In genomic region chr20:22410556-22411130, GRCh38 we compare ENCODE assay signal across 2 cellular contexts.
TF ChIP-seq lines count a peak whose summit lies in the region.

No MANE protein-coding gene starts in this region.

TF ChIP-seq in A549, 52 proteins besides CTCF, POLR2A, EP300 and RAD21 (continued from another document):
- TF ChIP-seq CEBPB (IDR thresholded peaks at IDR 0.05) (no peak), TFCP2L1 (CRISPR knock-in tag; IDR thresholded peaks at IDR 0.05) (no peak)

TF ChIP-seq in HepG2, 621 proteins besides CTCF, POLR2A, EP300 and RAD21:
- TF ChIP-seq HOMEZ (CRISPR knock-in tag; IDR thresholded peaks at IDR 0.05; ENCODE audit: low read depth) (peak; percentile 8; the same call in 1 of the 2 replicates), TCF7 (IDR thresholded peaks at IDR 0.05; ENCODE audit: low read depth) (0 out of 2 replicates have a peak, but pooled peaks have one; percentile 19), CENPX (CRISPR knock-in tag; IDR thresholded peaks at IDR 0.05) (no peak), ZBTB3 (CRISPR knock-in tag; IDR thresholded peaks at IDR 0.05; ENCODE audit: borderline replicate concordance, low read depth) (no peak), SOX13 (IDR thresholded peaks at IDR 0.05) (no peak), SOX13 (CRISPR knock-in tag; conservative IDR thresholded peaks at IDR 0.05 in 1 of 2, IDR thresholded peaks at IDR 0.05 in 1 of 2) (peak in 1 of 2 experiments; percentile 22; a peak in 2 of 4 replicates), MYPOP (CRISPR knock-in tag; IDR thresholded peaks at IDR 0.05) (no peak), ZNF7 (CRISPR knock-in tag; IDR thresholded peaks at IDR 0.05) (peak; percentile 74), ZNF775 (CRISPR knock-in tag; IDR thresholded peaks at IDR 0.05; ENCODE audit: borderline replicate concordance) (no peak), ZFY (CRISPR knock-in tag; IDR thresholded peaks at IDR 0.05) (0 out of 2 replicates have a peak, but pooled peaks have one; percentile 32), ZZZ3 (CRISPR knock-in tag; IDR thresholded peaks at IDR 0.05; ENCODE audit: borderline replicate concordance) (no peak), TEAD3 (CRISPR knock-in tag; optimal IDR thresholded peaks at IDR 0.05; ENCODE audit: borderline replicate concordance) (peak; percentile 50)
